Comparison of ENCODE assay signal across 13 cellular contexts in the genomic region with DNA sequence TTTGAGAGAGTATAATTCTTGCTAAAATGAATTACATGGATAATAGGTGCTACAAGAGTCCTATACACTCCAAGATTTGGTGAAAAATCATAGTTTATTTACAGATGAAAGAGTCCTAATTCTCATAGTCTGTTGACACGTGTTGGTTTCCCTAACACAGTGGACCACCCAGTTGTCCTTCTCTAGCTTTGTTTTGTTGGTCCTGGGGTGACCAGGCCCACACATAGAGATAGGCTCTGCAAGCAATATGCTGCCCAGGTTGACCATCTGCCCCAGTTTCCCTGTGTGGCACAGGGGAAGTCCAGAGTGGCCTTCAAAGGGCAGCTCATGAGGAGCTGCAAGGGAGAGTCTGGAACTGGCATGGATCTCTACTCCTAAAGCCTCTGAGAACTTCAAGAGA.
DNase-seq lines count a peak whose midpoint lies in the region; ATAC-seq and TF ChIP-seq lines count a peak whose summit lies in the region.
"Had no signal": no experiment of that assay in that cellular context is flagged by ENCODE, and none has a peak within 500 bp of the region (broad histone marks: within the 10 kb centered on the region; RNA-seq: fewer than 3 reads in every experiment).

No MANE protein-coding gene starts in this region.

- H3K27me3 Mint-ChIP-seq in activated CD4-positive, alpha-beta memory T cell treated with anti-CD3 and anti-CD28 coated beads for 36 hours, result no peaks in the 10 kb centered on the region
- no peaks in the 10 kb centered on the region for H3K27me3 Mint-ChIP-seq in activated CD4-positive, alpha-beta memory T cell treated with anti-CD3 and anti-CD28 coated beads, Interleukin-2, amount 10 ng/mL, durations not matched to agents 7 days and 5 days
- H3K27me3 Mint-ChIP-seq in activated B cell treated with CpG ODN at 0.5 μM for 24 hours, result no peaks in the 10 kb centered on the region

- ATAC-seq in activated B cell treated with CpG ODN at 0.5 μM for 24 hours (ENCODE audit: low read depth) (no peak), HG03025 (IDR thresholded peaks at IDR 0.05; ENCODE audit: low FRiP score, unreplicated experiment) (no peak)
- ATAC-seq: GM23338 had no signal

- H3K4ac ChIP-seq in mesendoderm (ENCODE audit: low read depth, low read length), result no peak overlapping the region

- H2BK5ac ChIP-seq in mesendoderm (ENCODE audit: low read length), result no peak overlapping the region

- no CpG with 5 or more reads among the region's 1 CpG for WGBS in mesendoderm (ENCODE audit: extremely low coverage, insufficient coverage, low lambda C conversion rate)

- peaks cover 50% of the 10 kb centered on the region for H3K4me1 Mint-ChIP-seq in activated CD4-positive, alpha-beta memory T cell treated with anti-CD3 and anti-CD28 coated beads for 36 hours (ENCODE audit: low read depth)
- peaks cover 39% of the 10 kb centered on the region for H3K4me1 Mint-ChIP-seq in activated CD4-positive, alpha-beta memory T cell treated with anti-CD3 and anti-CD28 coated beads, Interleukin-2, amount 10 ng/mL, durations not matched to agents 7 days and 5 days
- H3K4me1 Mint-ChIP-seq in activated B cell treated with CpG ODN at 0.5 μM for 24 hours, result peaks cover 32% of the 10 kb centered on the region

- POLR2A ChIA-PET in activated CD4-positive, alpha-beta memory T cell treated with anti-CD3 and anti-CD28 coated beads for 36 hours (lab: Charles Lee), result no interaction called here
- POLR2A ChIA-PET in activated CD4-positive, alpha-beta memory T cell treated with anti-CD3 and anti-CD28 coated beads, Interleukin-2, amount 10 ng/mL, durations not matched to agents 7 days and 5 days (lab: Charles Lee), result interaction anchor here (0.9 to 1.3 kb wide), 3 partner anchors 50 to 182 kb away, joined by 3 to 4 read pairs (median 4); no protein-coding TSS in a partner anchor
- POLR2A ChIA-PET in activated B cell treated with CpG ODN at 0.5 μM for 24 hours (lab: Charles Lee), result interaction anchor here (0.5 kb wide), 1 partner anchor 87 kb away, joined by 6 read pairs; no protein-coding TSS in a partner anchor

- H3K4me1 ChIP-seq in mesendoderm (ENCODE audit: control insufficient read depth, low read depth, low read length), result peaks cover 15% of the 10 kb centered on the region
- H3K4me1 ChIP-seq in stomach smooth muscle (ENCODE audit: control insufficient read depth, insufficient read depth, low read length), result peaks cover 41% of the 10 kb centered on the region

- H2AK5ac ChIP-seq in mesendoderm (ENCODE audit: low read length), result no peak overlapping the region

- H3K27ac Mint-ChIP-seq in activated CD4-positive, alpha-beta memory T cell treated with anti-CD3 and anti-CD28 coated beads for 36 hours, result peak overlapping the region; percentile 95
- no peak overlapping the region for H3K27ac Mint-ChIP-seq in activated CD4-positive, alpha-beta memory T cell treated with anti-CD3 and anti-CD28 coated beads, Interleukin-2, amount 10 ng/mL, durations not matched to agents 7 days and 5 days
- H3K27ac Mint-ChIP-seq in activated B cell treated with CpG ODN at 0.5 μM for 24 hours, result peak overlapping the region; percentile 41
- H3K27ac Mint-ChIP-seq: GM23338 had no signal

- no peaks in the 10 kb centered on the region for H3K9me3 ChIP-seq in stomach smooth muscle (ENCODE audit: control insufficient read depth in 2 of 2, low read length in 2 of 2)

- H3K4me3 Mint-ChIP-seq in activated CD4-positive, alpha-beta memory T cell treated with anti-CD3 and anti-CD28 coated beads for 36 hours, result no peak overlapping the region
- H3K4me3 Mint-ChIP-seq in activated CD4-positive, alpha-beta memory T cell treated with anti-CD3 and anti-CD28 coated beads, Interleukin-2, amount 10 ng/mL, durations not matched to agents 7 days and 5 days, result no peak overlapping the region
- no peak overlapping the region for H3K4me3 Mint-ChIP-seq in activated B cell treated with CpG ODN at 0.5 μM for 24 hours
- H3K4me3 Mint-ChIP-seq: GM23338 had no signal

- no peaks in the 10 kb centered on the region for H3K9me3 Mint-ChIP-seq in activated CD4-positive, alpha-beta memory T cell treated with anti-CD3 and anti-CD28 coated beads for 36 hours
- no peaks in the 10 kb centered on the region for H3K9me3 Mint-ChIP-seq in activated CD4-positive, alpha-beta memory T cell treated with anti-CD3 and anti-CD28 coated beads, Interleukin-2, amount 10 ng/mL, durations not matched to agents 7 days and 5 days
- H3K9me3 Mint-ChIP-seq in activated B cell treated with CpG ODN at 0.5 μM for 24 hours, result no peaks in the 10 kb centered on the region
- H3K9me3 Mint-ChIP-seq: GM23338 had no signal

- no peak overlapping the region for H3K56ac ChIP-seq in mesendoderm (ENCODE audit: low read length)

- no peaks in the 10 kb centered on the region for H3K36me3 ChIP-seq in mesendoderm (ENCODE audit: control insufficient read depth, insufficient read depth, low read length)
- no peaks in the 10 kb centered on the region for H3K36me3 ChIP-seq in stomach smooth muscle (ENCODE audit: control insufficient read depth in 2 of 2, insufficient read depth in 2 of 2, low read length in 2 of 2)

- H3K4me3 ChIP-seq in mesendoderm (ENCODE audit: low read length) (no peak overlapping the region), stomach smooth muscle (ENCODE audit: low read length in 2 of 2) (no peak overlapping the region)
- H3K4me3 ChIP-seq: GM23338 had no signal

- no peaks in the 10 kb centered on the region for H3K79me1 ChIP-seq in mesendoderm (ENCODE audit: low read length)

- TF ChIP-seq CTCF in activated B cell treated with CpG ODN at 0.5 μM for 24 hours (IDR thresholded peaks at IDR 0.05), result no peak

- no peak overlapping the region for H4K5ac ChIP-seq in mesendoderm (ENCODE audit: low read length)

- intact Hi-C loops in activated CD4-positive, alpha-beta memory T cell treated with anti-CD3 and anti-CD28 coated beads for 36 hours (cut with micrococcal nuclease), result no loop called here
- intact Hi-C loops in activated B cell treated with CpG ODN at 0.5 μM for 24 hours (cut with micrococcal nuclease), result no loop called here

- H3K23ac ChIP-seq in mesendoderm (ENCODE audit: low read length), result no peak overlapping the region

- H3K9ac ChIP-seq in mesendoderm (ENCODE audit: low read length), result no peak overlapping the region
- no peak overlapping the region for H3K9ac ChIP-seq in stomach smooth muscle (ENCODE audit: low read length in 2 of 2)

- H2BK120ac ChIP-seq in mesendoderm (ENCODE audit: low read depth, low read length), result no peak overlapping the region

- CTCF ChIA-PET in activated CD4-positive, alpha-beta memory T cell treated with anti-CD3 and anti-CD28 coated beads for 36 hours (lab: Charles Lee), result interaction anchor here (0.5 to 1.1 kb wide), 2 partner anchors 14 to 182 kb away, joined by 3 read pairs; no protein-coding TSS in a partner anchor
- CTCF ChIA-PET in activated CD4-positive, alpha-beta memory T cell treated with anti-CD3 and anti-CD28 coated beads, Interleukin-2, amount 10 ng/mL, durations not matched to agents 7 days and 5 days (lab: Charles Lee), result no interaction called here
- CTCF ChIA-PET in activated B cell treated with CpG ODN at 0.5 μM for 24 hours (lab: Charles Lee), result no interaction called here

- DNase-seq in activated CD4-positive, alpha-beta memory T cell treated with anti-CD3 and anti-CD28 coated beads for 36 hours, result no peak
- DNase-seq in activated CD4-positive, alpha-beta memory T cell treated with anti-CD3 and anti-CD28 coated beads, Interleukin-2, amount 10 ng/mL, durations not matched to agents 7 days and 5 days, result no peak
- DNase-seq in activated B cell treated with CpG ODN at 0.5 μM for 24 hours (no peak), mesendoderm (no peak), NCI-H345 treated with DMSO at 0.1 percent for 48 hours (lab: John Stamatoyannopoulos, UW; ENCODE audit: unreplicated experiment) (no peak)
- DNase-seq in activated CD4-positive, CD25-positive, alpha-beta regulatory T cell treated with anti-CD3 and anti-CD28 coated beads, Interleukin-2, amount 50 U/mL, for 72 hours, result no peak
- DNase-seq: ACHN, NCI-H2171 treated with DMSO at 0.1 percent for 48 hours, retina, T1000 had no signal

- peak overlapping the region; percentile 88 for H3K18ac ChIP-seq in mesendoderm (ENCODE audit: low read length)

- H3K79me2 ChIP-seq in mesendoderm (ENCODE audit: control insufficient read depth, insufficient read depth, low read length), result no peaks in the 10 kb centered on the region

- H3K36me3 Mint-ChIP-seq in activated CD4-positive, alpha-beta memory T cell treated with anti-CD3 and anti-CD28 coated beads for 36 hours, result peaks cover 3% of the 10 kb centered on the region
- peaks cover 3% of the 10 kb centered on the region for H3K36me3 Mint-ChIP-seq in activated CD4-positive, alpha-beta memory T cell treated with anti-CD3 and anti-CD28 coated beads, Interleukin-2, amount 10 ng/mL, durations not matched to agents 7 days and 5 days (ENCODE audit: low read depth)
- peaks cover 11% of the 10 kb centered on the region for H3K36me3 Mint-ChIP-seq in activated B cell treated with CpG ODN at 0.5 μM for 24 hours (ENCODE audit: low read depth)

- H4K8ac ChIP-seq in mesendoderm (ENCODE audit: low read depth, low read length), result no peak overlapping the region

- H3K27me3 ChIP-seq in mesendoderm (ENCODE audit: insufficient read depth, low read length, poor library complexity) (no peaks in the 10 kb centered on the region), stomach smooth muscle (ENCODE audit: control insufficient read depth in 1 of 2, insufficient read depth in 2 of 2, low read length in 2 of 2) (no peaks in the 10 kb centered on the region)

- H2BK15ac ChIP-seq in mesendoderm (replicated peaks; ENCODE audit: low read depth), result peak overlapping the region; percentile 2

- H3K4me2 ChIP-seq in mesendoderm (ENCODE audit: low read length), result no peak overlapping the region
- H3K4me2 ChIP-seq: GM23338 had no signal

- H3K27ac ChIP-seq in mesendoderm (ENCODE audit: low read depth, low read length) (no peak overlapping the region), stomach smooth muscle (ENCODE audit: low read length) (peak overlapping the region; percentile 19)
